In the genomic region with DNA sequence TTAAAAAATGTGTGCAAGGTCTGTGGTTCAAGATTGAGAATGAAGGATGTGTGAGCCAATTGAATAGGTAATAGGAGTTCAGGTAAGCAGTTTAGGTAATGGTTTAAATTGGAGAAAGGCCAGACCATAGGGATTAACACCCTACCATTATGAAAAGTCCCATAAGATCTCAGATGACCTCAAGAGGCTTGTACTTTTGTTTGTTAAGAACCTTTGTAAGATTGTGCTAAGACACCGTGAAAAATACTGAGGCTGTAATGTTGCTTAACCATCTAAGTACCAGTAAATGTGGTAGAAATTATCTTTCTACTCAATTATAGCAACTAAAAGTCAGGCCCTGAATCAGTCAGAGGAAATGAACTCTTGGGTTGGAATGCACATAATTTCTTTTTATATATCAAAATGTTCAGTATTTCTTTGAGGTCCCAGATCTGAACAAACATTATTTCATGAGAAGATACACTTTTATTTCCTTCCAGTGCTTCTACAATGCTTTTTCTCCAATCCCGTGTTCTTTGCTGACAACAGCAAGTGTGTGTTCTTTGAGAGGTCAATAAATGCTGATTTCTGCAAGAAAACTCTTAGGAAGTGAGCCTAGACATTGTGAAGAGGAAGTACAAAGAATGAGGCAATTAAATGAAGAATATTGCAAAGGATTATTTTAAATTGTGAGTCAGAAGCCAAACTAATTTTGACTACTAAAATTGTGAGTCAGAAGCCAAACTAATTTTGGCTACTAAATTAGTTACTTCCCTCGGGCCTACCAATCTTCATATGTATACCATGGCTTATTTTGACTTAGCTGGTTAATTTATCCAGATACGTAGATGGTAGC, we compare ENCODE assay signal across 1 cellular context.
TF ChIP-seq lines count a peak whose summit lies in the region.

No MANE protein-coding gene starts in this region.

TF ChIP-seq in WTC11, 78 proteins besides CTCF, POLR2A, EP300 and RAD21 (continued from another document):
- TF ChIP-seq, protein P1, sequence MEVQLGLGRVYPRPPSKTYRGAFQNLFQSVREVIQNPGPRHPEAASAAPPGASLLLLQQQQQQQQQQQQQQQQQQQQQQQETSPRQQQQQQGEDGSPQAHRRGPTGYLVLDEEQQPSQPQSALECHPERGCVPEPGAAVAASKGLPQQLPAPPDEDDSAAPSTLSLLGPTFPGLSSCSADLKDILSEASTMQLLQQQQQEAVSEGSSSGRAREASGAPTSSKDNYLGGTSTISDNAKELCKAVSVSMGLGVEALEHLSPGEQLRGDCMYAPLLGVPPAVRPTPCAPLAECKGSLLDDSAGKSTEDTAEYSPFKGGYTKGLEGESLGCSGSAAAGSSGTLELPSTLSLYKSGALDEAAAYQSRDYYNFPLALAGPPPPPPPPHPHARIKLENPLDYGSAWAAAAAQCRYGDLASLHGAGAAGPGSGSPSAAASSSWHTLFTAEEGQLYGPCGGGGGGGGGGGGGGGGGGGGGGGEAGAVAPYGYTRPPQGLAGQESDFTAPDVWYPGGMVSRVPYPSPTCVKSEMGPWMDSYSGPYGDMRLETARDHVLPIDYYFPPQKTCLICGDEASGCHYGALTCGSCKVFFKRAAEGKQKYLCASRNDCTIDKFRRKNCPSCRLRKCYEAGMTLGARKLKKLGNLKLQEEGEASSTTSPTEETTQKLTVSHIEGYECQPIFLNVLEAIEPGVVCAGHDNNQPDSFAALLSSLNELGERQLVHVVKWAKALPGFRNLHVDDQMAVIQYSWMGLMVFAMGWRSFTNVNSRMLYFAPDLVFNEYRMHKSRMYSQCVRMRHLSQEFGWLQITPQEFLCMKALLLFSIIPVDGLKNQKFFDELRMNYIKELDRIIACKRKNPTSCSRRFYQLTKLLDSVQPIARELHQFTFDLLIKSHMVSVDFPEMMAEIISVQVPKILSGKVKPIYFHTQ (CRISPR knock-in tag; IDR thresholded peaks at IDR 0.05): no peak
- TF ChIP-seq NFE2L1 (CRISPR knock-in tag; IDR thresholded peaks at IDR 0.05) (no peak), TEAD1 (CRISPR knock-in tag; IDR thresholded peaks at IDR 0.05) (no peak), NR3C1 (CRISPR knock-in tag; conservative IDR thresholded peaks at IDR 0.05; ENCODE audit: low read depth) (no peak)
